In the genomic region with DNA sequence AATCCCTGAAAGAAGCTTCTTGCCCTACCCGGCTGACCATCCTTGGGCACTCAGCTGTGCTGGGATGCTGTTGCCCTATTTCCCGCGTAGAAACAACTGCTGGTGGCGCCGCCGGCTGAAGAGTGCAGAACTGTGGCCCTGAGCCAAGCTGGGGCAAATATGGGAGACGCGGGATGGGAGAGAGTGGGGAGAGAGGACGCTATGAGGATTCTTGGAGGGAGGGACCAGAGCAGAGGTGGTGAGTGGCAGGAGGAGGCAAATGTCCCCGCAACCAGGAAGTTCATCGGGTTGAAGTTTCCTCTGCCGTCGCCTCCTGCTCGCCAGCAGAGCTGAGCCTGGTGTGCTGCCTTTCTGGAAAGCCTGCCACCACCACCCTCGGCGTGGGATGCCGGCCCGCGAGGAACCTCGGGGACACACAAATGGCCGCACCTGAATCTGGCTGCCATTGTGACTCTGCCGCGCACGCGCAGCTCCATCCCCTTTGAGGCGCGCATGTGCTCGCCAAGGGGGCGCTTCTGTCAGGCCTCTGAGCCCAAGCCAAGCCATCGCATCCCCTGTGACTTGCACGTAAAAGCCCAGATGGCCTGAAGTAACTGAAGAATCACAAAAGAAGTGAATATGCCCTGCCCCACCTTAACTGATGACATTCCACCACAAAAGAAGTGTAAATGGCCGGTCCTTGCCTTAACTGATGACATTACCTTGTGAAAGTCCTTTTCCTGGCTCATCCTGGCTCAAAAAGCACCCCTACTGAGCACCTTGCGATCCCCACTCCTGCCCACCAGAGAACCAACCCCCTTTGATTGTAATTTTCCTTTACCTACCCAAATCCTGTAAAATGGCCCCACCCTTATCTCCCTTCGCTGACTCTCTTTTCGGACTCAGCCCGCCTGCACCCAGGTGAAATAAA, we compare ENCODE assay signal across 8 cellular contexts. TPM values are rescaled to one million over a fixed set of nuclear protein-coding genes. Genes with fewer than 3 reads are reported as not detected.
DNase-seq lines count a peak whose midpoint lies in the region; ATAC-seq and TF ChIP-seq lines count a peak whose summit lies in the region.
"Not testable (repeated sequence)": the region's sequence is repeated elsewhere in the genome, so short reads cannot be mapped to it uniquely, and the experiment has no call there.

No MANE protein-coding gene starts in this region.

- H3K4me2 ChIP-seq in PC-9: not testable (repeated sequence)

- peak in 5 of 7 experiments; percentile 36 to 77 (median 52) for DNase-seq in CD8-positive, alpha-beta T cell
- DNase-seq in PC-9; coronary artery (ENCODE audit: low spot score): not testable (repeated sequence)
- DNase-seq in activated T-cell treated with anti-CD3 and anti-CD28 coated beads, Interleukin-2, amount 50 U/mL, for 24 hours: peak; percentile 81
- DNase-seq in occipital lobe (lab: John Stamatoyannopoulos, UW): peak; percentile 20
- DNase-seq in stimulated activated CD8-positive, alpha-beta memory T cell treated with anti-CD3 and anti-CD28 coated beads, Interleukin-4, amount 100 ng/mL, for 24 hours (ENCODE audit: low read depth): peak; percentile 46

- not testable (repeated sequence) for BruUV-seq in PC-9 (replicated peaks; lab: Mats Ljungman, UMichigan)

- H3K4me1 ChIP-seq in CD8-positive, alpha-beta T cell (ENCODE audit: insufficient read depth, low read length): not testable (repeated sequence)
- H3K4me1 ChIP-seq in PC-9 (replicated peaks; ENCODE audit: insufficient read depth): peaks cover 47% of the 10 kb centered on the region

- ATAC-seq in CD8-positive, alpha-beta T cell: peak; percentile 58
- peak; percentile 54 for ATAC-seq in GM21786 (IDR thresholded peaks at IDR 0.05; ENCODE audit: unreplicated experiment)

- H3K27me3 ChIP-seq in CD8-positive, alpha-beta T cell (ENCODE audit: insufficient read depth, low read length); PC-9 (ENCODE audit: insufficient read depth, low read depth): not testable (repeated sequence)

- not testable (repeated sequence) for H2AFZ ChIP-seq in PC-9

- not testable (repeated sequence) for H3K27ac ChIP-seq in CD8-positive, alpha-beta T cell (ENCODE audit: low read depth, low read length)
- peak overlapping the region; percentile 98 for H3K27ac ChIP-seq in PC-9
- H3K27ac ChIP-seq in coronary artery: peak overlapping the region in 1 of 2 donors; percentile 50

- H3K4me3 Mint-ChIP-seq in CD8-positive, alpha-beta T cell: peak overlapping the region; percentile 86
- peak overlapping the region; percentile 77 for H3K4me3 Mint-ChIP-seq in activated T-cell treated with anti-CD3 and anti-CD28 coated beads, Interleukin-2, amount 50 U/mL, for 24 hours

- POLR2A ChIA-PET in CD8-positive, alpha-beta T cell (lab: Charles Lee); PC-9 (lab: Charles Lee; ENCODE audit: unreplicated experiment): not testable (repeated sequence)

- peaks cover 48% of the 10 kb centered on the region for H3F3A ChIP-seq in PC-9 (ENCODE audit: insufficient read depth, low read depth)

- H3K4me1 Mint-ChIP-seq in CD8-positive, alpha-beta T cell (ENCODE audit: low read depth): not testable (repeated sequence)
- peaks cover 31% of the 10 kb centered on the region for H3K4me1 Mint-ChIP-seq in activated T-cell treated with anti-CD3 and anti-CD28 coated beads, Interleukin-2, amount 50 U/mL, for 24 hours (ENCODE audit: low read depth)

- H3K27ac Mint-ChIP-seq in CD8-positive, alpha-beta T cell: peak overlapping the region; percentile 71
- peak overlapping the region; percentile 89 for H3K27ac Mint-ChIP-seq in activated T-cell treated with anti-CD3 and anti-CD28 coated beads, Interleukin-2, amount 50 U/mL, for 24 hours

- H3K9me2 ChIP-seq in PC-9 (ENCODE audit: insufficient read depth): not testable (repeated sequence)

- not testable (repeated sequence) for H3K36me3 ChIP-seq in CD8-positive, alpha-beta T cell (ENCODE audit: insufficient read depth, low read length)
- peaks cover 18% of the 10 kb centered on the region for H3K36me3 ChIP-seq in PC-9 (ENCODE audit: low read depth)

- not testable (repeated sequence) for H3K9me3 Mint-ChIP-seq in CD8-positive, alpha-beta T cell; activated T-cell treated with anti-CD3 and anti-CD28 coated beads, Interleukin-2, amount 50 U/mL, for 24 hours

- not testable (repeated sequence) for H3K9me3 ChIP-seq in CD8-positive, alpha-beta T cell (ENCODE audit: low read length); PC-9 (ENCODE audit: insufficient read depth, low read depth)

- TF ChIP-seq CTCF in CD8-positive, alpha-beta T cell (IDR thresholded peaks at IDR 0.05); PC-9 (conservative IDR thresholded peaks at IDR 0.05); coronary artery (IDR thresholded peaks at IDR 0.05): not testable (repeated sequence)

- CTCF ChIA-PET in CD8-positive, alpha-beta T cell (lab: Charles Lee): interaction anchor here (0.7 kb wide), 1 partner anchor 25 kb away, joined by 3 read pairs; no protein-coding TSS in a partner anchor
- CTCF ChIA-PET in PC-9 (lab: Charles Lee): not testable (repeated sequence)

- peak overlapping the region; percentile 56 for H3K4me3 ChIP-seq in CD8-positive, alpha-beta T cell (ENCODE audit: low read depth, low read length)
- not testable (repeated sequence) for H3K4me3 ChIP-seq in PC-9
- peak overlapping the region; percentile 71 for H3K4me3 ChIP-seq in coronary artery
- H3K4me3 ChIP-seq in iPS-11a (ENCODE audit: low read depth, low read length): peak overlapping the region; percentile 17

- not testable (repeated sequence) for H3K79me2 ChIP-seq in PC-9 (ENCODE audit: low read depth)

- H3K36me3 Mint-ChIP-seq in CD8-positive, alpha-beta T cell; activated T-cell treated with anti-CD3 and anti-CD28 coated beads, Interleukin-2, amount 50 U/mL, for 24 hours (ENCODE audit: low read depth): not testable (repeated sequence)

- H4K20me1 ChIP-seq in PC-9 (ENCODE audit: insufficient read depth): not testable (repeated sequence)

- intact Hi-C loops in CD8-positive, alpha-beta T cell (cut with DNase I, micrococcal nuclease); PC-9 (cut with micrococcal nuclease; ENCODE audit: unreplicated experiment): not testable (repeated sequence)

- H3K27me3 Mint-ChIP-seq in CD8-positive, alpha-beta T cell (ENCODE audit: low read depth): not testable (repeated sequence)
- H3K27me3 Mint-ChIP-seq in activated T-cell treated with anti-CD3 and anti-CD28 coated beads, Interleukin-2, amount 50 U/mL, for 24 hours: peaks cover 46% of the 10 kb centered on the region

RNA-seq across cellular contexts. Expression of a gene that starts 36.9 kb away (rescaled TPM):
- not detected for total RNA-seq in CD8-positive, alpha-beta T cell
- total RNA-seq in PC-9 (2021) (not detected in 2 replicates), occipital lobe (not detected)

RNA-seq across cellular contexts. Expression of a gene that starts 59.9 kb away (rescaled TPM):
- 1 to 10 TPM; 1.4 to 1.6 TPM for total RNA-seq in CD8-positive, alpha-beta T cell
- total RNA-seq in PC-9 (2021) (202 and 215 TPM in 2 replicates), occipital lobe (1.4 TPM)

Comparison
In these comparisons a context has a peak if more than half of its experiments do, and no peak if none do; other contexts are left out.
1. RNA of a gene that starts 59.9 kb away (total RNA-seq): 202 to 215 TPM in PC-9; 1.4 to 1.6 TPM in CD8-positive, alpha-beta T cell and 1.4 TPM in occipital lobe (single experiment); every median in the first group is over 10 times any median in the second.